1 cellular context compared by ENCODE assay signal in genomic region chr14:74500417-74501134, GRCh38.
TF ChIP-seq lines count a peak whose summit lies in the region.

No MANE protein-coding gene starts in this region.

TF ChIP-seq in IMR-90, 13 proteins besides CTCF, POLR2A, EP300 and RAD21 (continued from another document):
- TF ChIP-seq ELK1 (IDR thresholded peaks at IDR 0.05; ENCODE audit: borderline replicate concordance, low read depth, low read length) (no peak), BHLHE40 (IDR thresholded peaks at IDR 0.05; ENCODE audit: low read depth, low read length) (no peak), NFE2L2 (IDR thresholded peaks at IDR 0.05; ENCODE audit: low read depth, low read length) (no peak), MAZ (IDR thresholded peaks at IDR 0.05; ENCODE audit: borderline replicate concordance, low read depth, low read length) (no peak), MAFK (IDR thresholded peaks at IDR 0.05; ENCODE audit: low read depth, low read length) (no peak), CEBPB (IDR thresholded peaks at IDR 0.05; ENCODE audit: low read depth, low read length) (no peak), FOS (IDR thresholded peaks at IDR 0.05; ENCODE audit: low read depth, low read length) (no peak)
